23 cellular contexts compared by ENCODE assay signal in the genomic region with DNA sequence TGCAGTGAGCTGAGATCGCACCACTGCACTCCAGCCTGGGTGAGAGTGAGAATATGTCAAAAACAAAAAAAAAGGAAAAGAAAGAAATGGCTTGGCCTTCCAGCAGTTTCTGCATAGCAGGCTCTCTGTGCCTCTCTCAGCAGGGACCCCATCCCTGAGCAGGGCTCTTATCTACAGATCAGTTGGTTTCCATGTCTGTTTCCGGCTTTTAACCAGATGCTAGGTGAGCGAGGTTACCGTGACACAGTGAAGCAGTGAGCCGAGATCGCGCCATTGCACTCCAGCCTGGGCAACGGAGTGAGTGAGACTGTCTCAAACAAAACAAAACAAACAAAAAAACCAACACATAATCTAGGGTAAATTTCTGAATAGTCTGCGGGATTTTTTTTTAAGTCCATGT. TPM values are rescaled to one million over a fixed set of nuclear protein-coding genes. Genes with fewer than 3 reads are reported as not detected.
DNase-seq lines count a peak whose midpoint lies in the region; ATAC-seq, FAIRE-seq and TF ChIP-seq lines count a peak whose summit lies in the region.
"Had no signal": no experiment of that assay in that cellular context is flagged by ENCODE, and none has a peak within 500 bp of the region (broad histone marks: within the 10 kb centered on the region; RNA-seq: fewer than 3 reads in every experiment).

No MANE protein-coding gene starts in this region.

- no peak overlapping the region for H3K27ac Mint-ChIP-seq in activated CD8-positive, alpha-beta T cell treated with anti-CD3 and anti-CD28 coated beads, Interleukin-2, amount 10 ng/mL, durations not matched to agents 7 days and 5 days
- no peak overlapping the region for H3K27ac Mint-ChIP-seq in activated CD8-positive, alpha-beta T cell treated with anti-CD3 and anti-CD28 coated beads for 36 hours
- H3K27ac Mint-ChIP-seq: activated CD4-positive, alpha-beta T cell treated with anti-CD3 and anti-CD28 coated beads, Interleukin-2, amount 10 ng/mL, durations not matched to agents 24 days and 14 days; activated naive CD8-positive, alpha-beta T cell treated with anti-CD3 and anti-CD28 coated beads for 36 hours; B cell; memory B cell; type B pancreatic cell had no signal

- ATAC-seq in activated CD8-positive, alpha-beta T cell treated with anti-CD3 and anti-CD28 coated beads, Interleukin-2, amount 10 ng/mL, durations not matched to agents 7 days and 5 days = peak; percentile 79
- ATAC-seq in activated CD8-positive, alpha-beta T cell treated with anti-CD3 and anti-CD28 coated beads for 36 hours = no peak
- ATAC-seq in GM21717 (IDR thresholded peaks at IDR 0.05; ENCODE audit: unreplicated experiment) = no peak
- ATAC-seq: body of pancreas, gastroesophageal sphincter had no signal

- H3K27ac ChIP-seq in smooth muscle cell (ENCODE audit: low read depth) = peak overlapping the region; percentile 96
- H3K27ac ChIP-seq: body of pancreas, right atrium auricular region had no signal

- WGBS in smooth muscle cell (ENCODE audit: low lambda C conversion rate) = 72% methylated on average over 9 of the region's 9 CpGs

- no peak overlapping the region for H2AFZ ChIP-seq in smooth muscle cell (ENCODE audit: low read depth)
- H2AFZ ChIP-seq: GM23248 had no signal

- intact Hi-C loops in activated CD8-positive, alpha-beta T cell treated with anti-CD3 and anti-CD28 coated beads for 36 hours (cut with micrococcal nuclease) = no loop called here

- no peaks in the 10 kb centered on the region for H3K27me3 ChIP-seq in smooth muscle cell (ENCODE audit: low read depth)
- H3K27me3 ChIP-seq: gastroesophageal sphincter, MG63, right atrium auricular region had no signal

- H3K9me3 Mint-ChIP-seq in activated CD8-positive, alpha-beta T cell treated with anti-CD3 and anti-CD28 coated beads, Interleukin-2, amount 10 ng/mL, durations not matched to agents 7 days and 5 days (ENCODE audit: insufficient read depth) = no peaks in the 10 kb centered on the region
- H3K9me3 Mint-ChIP-seq in activated CD8-positive, alpha-beta T cell treated with anti-CD3 and anti-CD28 coated beads for 36 hours = no peaks in the 10 kb centered on the region
- H3K9me3 Mint-ChIP-seq: activated CD4-positive, alpha-beta T cell treated with anti-CD3 and anti-CD28 coated beads, Interleukin-2, amount 10 ng/mL, durations not matched to agents 24 days and 14 days; activated naive CD8-positive, alpha-beta T cell treated with anti-CD3 and anti-CD28 coated beads for 36 hours; memory B cell; type B pancreatic cell had no signal

- peaks cover 3% of the 10 kb centered on the region for H3K27me3 Mint-ChIP-seq in activated CD8-positive, alpha-beta T cell treated with anti-CD3 and anti-CD28 coated beads, Interleukin-2, amount 10 ng/mL, durations not matched to agents 7 days and 5 days (ENCODE audit: low read depth)
- peaks cover 1% of the 10 kb centered on the region for H3K27me3 Mint-ChIP-seq in activated CD8-positive, alpha-beta T cell treated with anti-CD3 and anti-CD28 coated beads for 36 hours
- H3K27me3 Mint-ChIP-seq: activated CD4-positive, alpha-beta T cell treated with anti-CD3 and anti-CD28 coated beads, Interleukin-2, amount 10 ng/mL, durations not matched to agents 24 days and 14 days; activated naive CD8-positive, alpha-beta T cell treated with anti-CD3 and anti-CD28 coated beads for 36 hours; B cell; memory B cell; type B pancreatic cell had no signal

- H3K4me3 ChIP-seq in smooth muscle cell = no peak overlapping the region
- H3K4me3 ChIP-seq: body of pancreas, gastroesophageal sphincter, GM23248, MG63, right atrium auricular region had no signal

- no peak overlapping the region for H3K4me2 ChIP-seq in smooth muscle cell

- H3F3A ChIP-seq in smooth muscle cell (ENCODE audit: low read depth) = peaks cover 72% of the 10 kb centered on the region

- DNase-seq in activated CD8-positive, alpha-beta T cell treated with anti-CD3 and anti-CD28 coated beads, Interleukin-2, amount 10 ng/mL, durations not matched to agents 7 days and 5 days = peak; percentile 34
- DNase-seq in activated CD8-positive, alpha-beta T cell treated with anti-CD3 and anti-CD28 coated beads for 36 hours = no peak
- DNase-seq in NCI-H69 (lab: John Stamatoyannopoulos, UW) (peak; percentile 44), smooth muscle cell (lab: John Stamatoyannopoulos, UW; ENCODE audit: unreplicated experiment) (no peak), NCI-H2107 treated with DMSO at 0.1 percent for 48 hours (lab: John Stamatoyannopoulos, UW; ENCODE audit: unreplicated experiment) (no peak), NCI-H524 (lab: John Stamatoyannopoulos, UW) (no peak)
- DNase-seq: activated CD4-positive, alpha-beta T cell treated with anti-CD3 and anti-CD28 coated beads, Interleukin-2, amount 10 ng/mL, durations not matched to agents 24 days and 14 days; activated naive CD8-positive, alpha-beta T cell treated with anti-CD3 and anti-CD28 coated beads for 36 hours; body of pancreas; effector memory CD4-positive, alpha-beta T cell; GM23248; kidney glomerular epithelial cell; MG63; NCI-H1417 treated with DMSO at 0.1 percent for 48 hours; NCI-H82 had no signal

- no peak for TF ChIP-seq CTCF in activated CD8-positive, alpha-beta T cell treated with anti-CD3 and anti-CD28 coated beads for 36 hours (IDR thresholded peaks at IDR 0.05)
- no peak for TF ChIP-seq CTCF in smooth muscle cell (IDR thresholded peaks at IDR 0.05; ENCODE audit: borderline replicate concordance, insufficient read depth, poor library complexity, severe bottlenecking)

- FAIRE-seq in endometrium (lab: Jason Lieb, UNC) = peak; percentile 8
- FAIRE-seq: A204.1 had no signal

- H3K4me3 Mint-ChIP-seq in activated CD8-positive, alpha-beta T cell treated with anti-CD3 and anti-CD28 coated beads, Interleukin-2, amount 10 ng/mL, durations not matched to agents 7 days and 5 days = no peak overlapping the region
- H3K4me3 Mint-ChIP-seq in activated CD8-positive, alpha-beta T cell treated with anti-CD3 and anti-CD28 coated beads for 36 hours = no peak overlapping the region
- H3K4me3 Mint-ChIP-seq: activated CD4-positive, alpha-beta T cell treated with anti-CD3 and anti-CD28 coated beads, Interleukin-2, amount 10 ng/mL, durations not matched to agents 24 days and 14 days; activated naive CD8-positive, alpha-beta T cell treated with anti-CD3 and anti-CD28 coated beads for 36 hours; B cell; memory B cell; type B pancreatic cell had no signal

- peaks cover 8% of the 10 kb centered on the region for H3K4me1 Mint-ChIP-seq in activated CD8-positive, alpha-beta T cell treated with anti-CD3 and anti-CD28 coated beads, Interleukin-2, amount 10 ng/mL, durations not matched to agents 7 days and 5 days (ENCODE audit: low read depth)
- peaks cover 5% of the 10 kb centered on the region for H3K4me1 Mint-ChIP-seq in activated CD8-positive, alpha-beta T cell treated with anti-CD3 and anti-CD28 coated beads for 36 hours (ENCODE audit: low read depth)
- H3K4me1 Mint-ChIP-seq: B cell, memory B cell had no signal

- H3K9me3 ChIP-seq in smooth muscle cell (replicated peaks; ENCODE audit: low read depth) = no peaks in the 10 kb centered on the region
- H3K9me3 ChIP-seq: body of pancreas, gastroesophageal sphincter, MG63, right atrium auricular region had no signal

- POLR2A ChIA-PET in activated CD8-positive, alpha-beta T cell treated with anti-CD3 and anti-CD28 coated beads, Interleukin-2, amount 10 ng/mL, durations not matched to agents 7 days and 5 days (lab: Charles Lee) = no interaction called here
- POLR2A ChIA-PET in activated CD8-positive, alpha-beta T cell treated with anti-CD3 and anti-CD28 coated beads for 36 hours (lab: Charles Lee) = no interaction called here

- peaks cover 9% of the 10 kb centered on the region for H3K36me3 ChIP-seq in smooth muscle cell (ENCODE audit: low read depth)
- H3K36me3 ChIP-seq: right atrium auricular region had no signal

- peaks cover 4% of the 10 kb centered on the region for H3K4me1 ChIP-seq in smooth muscle cell (ENCODE audit: low read depth)

- H4K20me1 ChIP-seq in smooth muscle cell (ENCODE audit: low read depth) = peaks cover 100% of the 10 kb centered on the region

- no peaks in the 10 kb centered on the region for H3K36me3 Mint-ChIP-seq in activated CD8-positive, alpha-beta T cell treated with anti-CD3 and anti-CD28 coated beads, Interleukin-2, amount 10 ng/mL, durations not matched to agents 7 days and 5 days (ENCODE audit: low read depth)
- no peaks in the 10 kb centered on the region for H3K36me3 Mint-ChIP-seq in activated CD8-positive, alpha-beta T cell treated with anti-CD3 and anti-CD28 coated beads for 36 hours (ENCODE audit: low read depth)
- H3K36me3 Mint-ChIP-seq: activated naive CD8-positive, alpha-beta T cell treated with anti-CD3 and anti-CD28 coated beads for 36 hours; memory B cell; type B pancreatic cell had no signal

- H3K79me2 ChIP-seq in smooth muscle cell (ENCODE audit: low read depth) = peaks cover 100% of the 10 kb centered on the region

- peak overlapping the region; percentile 22 for H3K9ac ChIP-seq in smooth muscle cell (ENCODE audit: low read depth)
- H3K9ac ChIP-seq: GM23248 had no signal

- CTCF ChIA-PET in activated CD8-positive, alpha-beta T cell treated with anti-CD3 and anti-CD28 coated beads, Interleukin-2, amount 10 ng/mL, durations not matched to agents 7 days and 5 days (lab: Charles Lee) = no interaction called here
- CTCF ChIA-PET in activated CD8-positive, alpha-beta T cell treated with anti-CD3 and anti-CD28 coated beads for 36 hours (lab: Charles Lee) = interaction anchor here (1.0 kb wide), 1 partner anchor 244 kb away, joined by 3 read pairs; no protein-coding TSS in a partner anchor

RNA-seq across cellular contexts. Expression of a gene that starts 51.4 kb away (rescaled TPM):
- total RNA-seq in activated CD8-positive, alpha-beta T cell treated with anti-CD3 and anti-CD28 coated beads, Interleukin-2, amount 10 ng/mL, durations not matched to agents 7 days and 5 days = under 1 TPM; 0.05 to 0.08 TPM
- total RNA-seq in activated CD8-positive, alpha-beta T cell treated with anti-CD3 and anti-CD28 coated beads for 36 hours = under 1 TPM; 0.29 to 0.34 TPM
- 1,084 and 1,167 TPM in 2 replicates for total RNA-seq in smooth muscle cell
- polyA plus RNA-seq in smooth muscle cell = 1,100 and 1,443 TPM in 2 replicates
- total RNA-seq: activated CD4-positive, alpha-beta T cell treated with anti-CD3 and anti-CD28 coated beads, Interleukin-2, amount 10 ng/mL, durations not matched to agents 24 days and 14 days; B cell had no signal

Comparison
In these comparisons a context has a peak if more than half of its experiments do, and no peak if none do; other contexts are left out.
1. DNase-seq: peak in activated CD8-positive, alpha-beta T cell treated with anti-CD3 and anti-CD28 coated beads, Interleukin-2, amount 10 ng/mL, durations not matched to agents 7 days and 5 days (single experiment) and NCI-H69 (single experiment); none in activated CD8-positive, alpha-beta T cell treated with anti-CD3 and anti-CD28 coated beads for 36 hours (single experiment), smooth muscle cell (single experiment), NCI-H2107 treated with DMSO at 0.1 percent for 48 hours (single experiment) and NCI-H524 (0 of 2).
2. RNA of a gene that starts 51.4 kb away (total RNA-seq): 1,084 to 1,167 TPM in smooth muscle cell; 0.29 to 0.34 TPM in activated CD8-positive, alpha-beta T cell treated with anti-CD3 and anti-CD28 coated beads for 36 hours and 0.05 to 0.08 TPM in activated CD8-positive, alpha-beta T cell treated with anti-CD3 and anti-CD28 coated beads, Interleukin-2, amount 10 ng/mL, durations not matched to agents 7 days and 5 days; every median in the first group is over 100 times any median in the second.